ENCODE assay signal across 11 cellular contexts in the genomic region with DNA sequence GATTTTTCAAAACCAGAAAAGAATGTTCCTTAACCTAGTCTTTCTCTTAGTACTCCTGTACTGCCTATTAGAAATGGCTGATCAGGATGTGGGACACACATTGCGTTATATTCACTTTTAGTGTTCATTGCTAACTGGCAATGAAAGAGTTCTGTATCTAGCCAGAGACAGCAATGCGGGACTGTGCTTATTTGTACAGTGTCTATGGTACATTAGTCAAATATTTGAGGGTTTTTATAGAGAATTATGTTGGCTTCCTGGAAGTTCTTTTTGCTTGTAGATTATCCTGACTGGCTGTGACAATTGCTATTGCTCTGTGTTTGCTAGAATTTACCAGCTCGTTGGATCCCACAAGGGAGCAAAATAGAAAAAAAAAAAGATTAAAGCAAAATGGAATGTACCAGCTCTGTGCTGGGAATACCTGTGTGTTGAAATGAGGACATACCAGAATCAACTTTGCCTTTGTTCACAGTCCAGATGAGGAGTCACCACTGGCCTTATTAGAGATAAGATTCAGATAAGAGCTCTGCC. TPM values are rescaled to one million over a fixed set of nuclear protein-coding genes. Genes with fewer than 3 reads are reported as not detected.
DNase-seq lines count a peak whose midpoint lies in the region; ATAC-seq and TF ChIP-seq lines count a peak whose summit lies in the region.
"Had no signal": no experiment of that assay in that cellular context is flagged by ENCODE, and none has a peak within 500 bp of the region (broad histone marks: within the 10 kb centered on the region; RNA-seq: fewer than 3 reads in every experiment).

No MANE protein-coding gene starts in this region.

- H4K5ac ChIP-seq in mesendoderm (ENCODE audit: low read length): no peak overlapping the region

- peaks cover 0 to 4% of the 10 kb centered on the region in 2 donors for H3K9me3 Mint-ChIP-seq in activated T-cell treated with anti-CD3 and anti-CD28 coated beads, Interleukin-2, amount 50 U/mL, for 72 hours

- H3K27me3 Mint-ChIP-seq in activated T-cell treated with anti-CD3 and anti-CD28 coated beads, Interleukin-2, amount 50 U/mL, for 72 hours (ENCODE audit: low read depth): peaks cover 4% of the 10 kb centered on the region
- H3K27me3 Mint-ChIP-seq: stimulated activated naive B cell treated with anti-CD40 and anti-IgM and Interleukin-4, amounts not matched to agents 10 μg/mL and 1 μg/mL and 100 μg/mL, for 72 hours had no signal

- H3K9me2 ChIP-seq in PC-3 (replicated peaks; ENCODE audit: low read length): no peaks in the 10 kb centered on the region

- no peak overlapping the region for H3K4ac ChIP-seq in mesendoderm (ENCODE audit: low read depth, low read length)

- no peak overlapping the region for H3K9ac ChIP-seq in PC-3 (ENCODE audit: low read length)
- H3K9ac ChIP-seq in colonic mucosa (ENCODE audit: low read depth in 2 of 2, low read length in 2 of 2): no peak overlapping the region
- H3K9ac ChIP-seq in mesendoderm (ENCODE audit: low read length): no peak overlapping the region

- WGBS in mesendoderm (ENCODE audit: extremely low coverage, insufficient coverage, low lambda C conversion rate): no CpG with 5 or more reads among the region's 3 CpGs

- no peak overlapping the region for H3K18ac ChIP-seq in mesendoderm (ENCODE audit: low read length)

- no peak overlapping the region for H3K27ac Mint-ChIP-seq in activated T-cell treated with anti-CD3 and anti-CD28 coated beads, Interleukin-2, amount 50 U/mL, for 72 hours
- H3K27ac Mint-ChIP-seq: nephron; stimulated activated naive B cell treated with anti-CD40 and anti-IgM and Interleukin-4, amounts not matched to agents 10 μg/mL and 1 μg/mL and 100 μg/mL, for 72 hours had no signal

- H3K4me2 ChIP-seq in PC-3 (ENCODE audit: low read length) (peak overlapping the region; percentile 47), mesendoderm (ENCODE audit: low read length) (no peak overlapping the region)

- CTCF ChIA-PET in PC-3 (lab: Charles Lee): no interaction called here

- peak; percentile 81 for ATAC-seq in PC-3
- ATAC-seq in GM21515 (IDR thresholded peaks at IDR 0.05; ENCODE audit: unreplicated experiment): no peak
- ATAC-seq in activated T-cell treated with anti-CD3 and anti-CD28 coated beads, Interleukin-2, amount 50 U/mL, for 72 hours (replicated peaks in 1 of 2): no peak
- ATAC-seq: stimulated activated naive B cell treated with anti-CD40 and anti-IgM and Interleukin-4, amounts not matched to agents 10 μg/mL and 1 μg/mL and 100 μg/mL, for 72 hours had no signal

- no TSS peak for BruUV-seq in PC-3 (replicated peaks; lab: Mats Ljungman, UMichigan)

- TF ChIP-seq CTCF in PC-3 (conservative IDR thresholded peaks at IDR 0.05; ENCODE audit: low read depth, low read length) (no peak), colonic mucosa (IDR thresholded peaks at IDR 0.05) (no peak)

- H3K9me3 ChIP-seq in PC-3 (ENCODE audit: low read length) (no peaks in the 10 kb centered on the region), colonic mucosa (no peaks in the 10 kb centered on the region)

- H3K27me3 ChIP-seq in PC-3 (ENCODE audit: low read length): no peaks in the 10 kb centered on the region
- no peaks in the 10 kb centered on the region for H3K27me3 ChIP-seq in colonic mucosa
- no peaks in the 10 kb centered on the region for H3K27me3 ChIP-seq in mesendoderm (ENCODE audit: insufficient read depth, low read length, poor library complexity)

- H3K56ac ChIP-seq in mesendoderm (ENCODE audit: low read length): no peak overlapping the region

- no peak overlapping the region for H2AK5ac ChIP-seq in mesendoderm (ENCODE audit: low read length)

- intact Hi-C loops in PC-3 (cut with micrococcal nuclease) (no loop called here), colonic mucosa (cut with DNase I) (no loop called here)

- H3F3A ChIP-seq in PC-3 (ENCODE audit: low read length, unreplicated experiment): peaks cover 4% of the 10 kb centered on the region

- H3K36me3 ChIP-seq in PC-3 (ENCODE audit: low read depth, low read length): no peaks in the 10 kb centered on the region
- no peaks in the 10 kb centered on the region for H3K36me3 ChIP-seq in colonic mucosa
- no peaks in the 10 kb centered on the region for H3K36me3 ChIP-seq in mesendoderm (ENCODE audit: control insufficient read depth, insufficient read depth, low read length)

- H2BK5ac ChIP-seq in mesendoderm (ENCODE audit: low read length): no peak overlapping the region

- H3K36me3 Mint-ChIP-seq in activated T-cell treated with anti-CD3 and anti-CD28 coated beads, Interleukin-2, amount 50 U/mL, for 72 hours (ENCODE audit: insufficient read depth in 2 of 2): peaks cover 0 to 3% of the 10 kb centered on the region in 2 donors

- no peak overlapping the region for H3K23ac ChIP-seq in mesendoderm (ENCODE audit: low read length)

- H2BK15ac ChIP-seq in mesendoderm (replicated peaks; ENCODE audit: low read depth): no peak overlapping the region

- DNase-seq in PC-3: peak; percentile 56
- DNase-seq in colonic mucosa: no peak
- DNase-seq in mesendoderm: peak; percentile 6
- DNase-seq in AG08396 (ENCODE audit: low spot score): no peak
- no peak for DNase-seq in T-helper 1 cell
- no peak for DNase-seq in activated T-cell treated with anti-CD3 and anti-CD28 coated beads, Interleukin-2, amount 50 U/mL, for 72 hours
- DNase-seq: erythroblast; islet precursor cell; stimulated activated naive B cell treated with anti-CD40 and anti-IgM and Interleukin-4, amounts not matched to agents 10 μg/mL and 1 μg/mL and 100 μg/mL, for 72 hours had no signal

- peak overlapping the region; percentile 61; the same call in 1 of the 2 replicates for H2AFZ ChIP-seq in PC-3 (ENCODE audit: low read length)

- no peak overlapping the region for H2BK120ac ChIP-seq in mesendoderm (ENCODE audit: low read depth, low read length)

- no peaks in the 10 kb centered on the region for H4K20me1 ChIP-seq in PC-3 (ENCODE audit: low read length)

- no peaks in the 10 kb centered on the region for H3K4me1 Mint-ChIP-seq in activated T-cell treated with anti-CD3 and anti-CD28 coated beads, Interleukin-2, amount 50 U/mL, for 72 hours (ENCODE audit: low read depth)
- H3K4me1 Mint-ChIP-seq: nephron had no signal

- peaks cover 31% of the 10 kb centered on the region for H3K4me1 ChIP-seq in PC-3 (ENCODE audit: insufficient read depth, low read length)
- no peaks in the 10 kb centered on the region for H3K4me1 ChIP-seq in colonic mucosa
- H3K4me1 ChIP-seq in mesendoderm (ENCODE audit: control insufficient read depth, low read depth, low read length): no peaks in the 10 kb centered on the region

- POLR2A ChIA-PET in PC-3 (lab: Charles Lee; ENCODE audit: unreplicated experiment): no interaction called here

- H4K8ac ChIP-seq in mesendoderm (ENCODE audit: low read depth, low read length): no peak overlapping the region

- H3K27ac ChIP-seq in PC-3 (ENCODE audit: low read length) (peak overlapping the region; percentile 61), colonic mucosa (peak overlapping the region; percentile 54), mesendoderm (ENCODE audit: low read depth, low read length) (no peak overlapping the region)

- H3K79me2 ChIP-seq in PC-3 (ENCODE audit: low read length): no peaks in the 10 kb centered on the region
- no peaks in the 10 kb centered on the region for H3K79me2 ChIP-seq in mesendoderm (ENCODE audit: control insufficient read depth, insufficient read depth, low read length)

- H3K4me3 ChIP-seq in PC-3 (ENCODE audit: low read length) (no peak overlapping the region), colonic mucosa (no peak overlapping the region), mesendoderm (ENCODE audit: low read length) (no peak overlapping the region)

- H3K4me3 Mint-ChIP-seq in activated T-cell treated with anti-CD3 and anti-CD28 coated beads, Interleukin-2, amount 50 U/mL, for 72 hours: no peak overlapping the region
- H3K4me3 Mint-ChIP-seq: nephron; stimulated activated naive B cell treated with anti-CD40 and anti-IgM and Interleukin-4, amounts not matched to agents 10 μg/mL and 1 μg/mL and 100 μg/mL, for 72 hours had no signal

- H3K79me1 ChIP-seq in mesendoderm (ENCODE audit: low read length): no peaks in the 10 kb centered on the region

RNA-seq across cellular contexts. Expression of gene IFNGR1, which starts 22.4 kb away (rescaled TPM):
- 15.8 and 24.6 TPM in 2 replicates for total RNA-seq in PC-3 (2014; rRNA removed)
- 100 to 1,000 TPM in 1 of 2 donors, 10 to 100 TPM in 1; 58.2 to 131 TPM for total RNA-seq in colonic mucosa
- polyA plus RNA-seq in mesendoderm (2013, experiment 1 of 2): 18.6 TPM
- 19.6 TPM for polyA plus RNA-seq in mesendoderm (2013, experiment 2 of 2)
- 10 to 100 TPM; 51.0 to 54.3 TPM for total RNA-seq in activated T-cell treated with anti-CD3 and anti-CD28 coated beads, Interleukin-2, amount 50 U/mL, for 72 hours

Comparison
In these comparisons a context has a peak if more than half of its experiments do, and no peak if none do; other contexts are left out.
1. DNase-seq: peak in PC-3 (single experiment) and mesendoderm (single experiment); none in colonic mucosa (single experiment), AG08396 (single experiment), T-helper 1 cell (0 of 5) and activated T-cell treated with anti-CD3 and anti-CD28 coated beads, Interleukin-2, amount 50 U/mL, for 72 hours (0 of 2).